ENCODE assay signal across 15 cellular contexts in genomic region chr10:6247041-6247712, GRCh38. TPM values are rescaled to one million over a fixed set of nuclear protein-coding genes. Genes with fewer than 3 reads are reported as not detected.
DNase-seq lines count a peak whose midpoint lies in the region; ATAC-seq, FAIRE-seq and TF ChIP-seq lines count a peak whose summit lies in the region.
"Had no signal": no experiment of that assay in that cellular context is flagged by ENCODE, and none has a peak within 500 bp of the region (broad histone marks: within the 10 kb centered on the region; RNA-seq: fewer than 3 reads in every experiment).

No MANE protein-coding gene starts in this region.

- in situ Hi-C loops in IMR-90 (cut with MboI; ENCODE audit: low sequenced_read_pairs) = loop anchor here (25.0 kb wide), 1 partner anchor 490 kb away; no protein-coding TSS in a partner anchor

- H3K56ac ChIP-seq in IMR-90 (ENCODE audit: extremely low read depth, insufficient read depth, low read length) = no peak overlapping the region

- TF ChIP-seq CTCF in IMR-90 (conservative IDR thresholded peaks at IDR 0.05; ENCODE audit: low read depth, low read length) = no peak
- no peak for TF ChIP-seq CTCF in endothelial cell of umbilical vein (IDR thresholded peaks at IDR 0.05; ENCODE audit: extremely low read depth in 1 of 2, insufficient read depth in 1 of 2, low read depth in 1 of 2, low read length in 2 of 2)
- TF ChIP-seq CTCF in chondrocyte (IDR thresholded peaks at IDR 0.05) = no peak

- H3K4me2 ChIP-seq in IMR-90 (ENCODE audit: low read depth, low read length) = no peak overlapping the region
- no peak overlapping the region for H3K4me2 ChIP-seq in endothelial cell of umbilical vein (ENCODE audit: insufficient read depth, low read length)
- H3K4me2 ChIP-seq: GM23338, neural progenitor cell had no signal

- TF ChIP-seq POLR2A in IMR-90 (IDR thresholded peaks at IDR 0.05; ENCODE audit: low read depth, low read length) = no peak
- TF ChIP-seq POLR2A in endothelial cell of umbilical vein (IDR thresholded peaks at IDR 0.05; ENCODE audit: low read depth, low read length) = no peak

- H3K23ac ChIP-seq in IMR-90 (ENCODE audit: low read depth, low read length) = no peak overlapping the region

- peak overlapping the region; percentile 17 for H2AFZ ChIP-seq in IMR-90 (replicated peaks; ENCODE audit: low read length, poor library complexity)
- H2AFZ ChIP-seq in endothelial cell of umbilical vein (ENCODE audit: low read depth, low read length) = peak overlapping the region; percentile 69
- H2AFZ ChIP-seq: GM23338, neural progenitor cell had no signal

- H2BK15ac ChIP-seq in IMR-90 (ENCODE audit: low read depth, low read length) = no peak overlapping the region

- H2AK5ac ChIP-seq in IMR-90 (ENCODE audit: low read depth, low read length) = no peak overlapping the region

- 0 out of 2 replicates have a peak overlapping the region, but pooled peaks have one; percentile 6 for H4K91ac ChIP-seq in IMR-90 (ENCODE audit: insufficient read depth, low read depth, low read length)

- H3K9me1 ChIP-seq in IMR-90 (ENCODE audit: insufficient read depth, low read length) = peaks cover 3% of the 10 kb centered on the region; the same call in 1 of the 2 replicates
- no peaks in the 10 kb centered on the region for H3K9me1 ChIP-seq in endothelial cell of umbilical vein (replicated peaks; ENCODE audit: control insufficient read depth, extremely low read depth, insufficient read depth, low read length)

- no peak overlapping the region for H3K18ac ChIP-seq in IMR-90 (ENCODE audit: low read depth, low read length)

- no peak overlapping the region for H3K4me3 ChIP-seq in IMR-90 (ENCODE audit: insufficient read depth, low read depth, low read length)
- no peak overlapping the region for H3K4me3 ChIP-seq in endothelial cell of umbilical vein (replicated peaks in 1 of 3; ENCODE audit: insufficient read depth in 1 of 3, low read depth in 1 of 3, low read length in 3 of 3)
- H3K4me3 ChIP-seq: GM23338, neural progenitor cell, SJCRH30 had no signal

- peaks cover 7% of the 10 kb centered on the region for H3K4me1 Mint-ChIP-seq in chondrocyte (ENCODE audit: low read depth)
- H3K4me1 Mint-ChIP-seq: B cell, GM23338 had no signal

- peaks cover 2% of the 10 kb centered on the region for H3K36me3 Mint-ChIP-seq in chondrocyte (ENCODE audit: low read depth)

- dilution Hi-C loops in IMR-90 (cut with HindIII; ENCODE audit: low sequenced_read_pairs, unreplicated experiment) (no loop called here), endothelial cell of umbilical vein (cut with MboI; ENCODE audit: extremely low pct_ligation_motif_present, low sequenced_read_pairs) (no loop called here)

- H2BK20ac ChIP-seq in IMR-90 (ENCODE audit: low read depth, low read length) = no peak overlapping the region

- no peak for TF ChIP-seq RAD21 in IMR-90 (IDR thresholded peaks at IDR 0.05; ENCODE audit: low read length)

- no peak overlapping the region for H2BK120ac ChIP-seq in IMR-90 (ENCODE audit: low read depth, low read length)

- no peak overlapping the region for H2BK5ac ChIP-seq in IMR-90 (ENCODE audit: low read depth, low read length, poor library complexity, severe bottlenecking)

- 86% methylated on average over 1 of the region's 11 CpGs; no CpG with 5 or more reads in 1 of the 2 experiments for WGBS in IMR-90 (ENCODE audit: extremely low coverage in 2 of 2, insufficient read length in 1 of 2), 2 experiments

- peaks cover 0 to 3% of the 10 kb centered on the region in 2 experiments; a peak in 1 of 4 replicates for H3K79me1 ChIP-seq in IMR-90 (ENCODE audit: low read depth in 1 of 2, low read length in 2 of 2)

- H3K27me3 ChIP-seq in IMR-90 (ENCODE audit: control insufficient read depth, insufficient read depth, low read length) = no peaks in the 10 kb centered on the region
- no peaks in the 10 kb centered on the region for H3K27me3 ChIP-seq in endothelial cell of umbilical vein (ENCODE audit: control insufficient read depth in 2 of 2, insufficient read depth in 2 of 2, low read length in 2 of 2)
- H3K27me3 ChIP-seq: neural progenitor cell, SJCRH30 had no signal

- BruUV-seq in IMR-90 (replicated peaks; lab: Mats Ljungman, UMichigan) (no TSS peak), endothelial cell of umbilical vein (replicated peaks; lab: Mats Ljungman, UMichigan) (no TSS peak)

- H3K27me3 Mint-ChIP-seq in chondrocyte (ENCODE audit: low read depth) = no peaks in the 10 kb centered on the region
- H3K27me3 Mint-ChIP-seq: B cell had no signal

- H3K9me3 ChIP-seq in IMR-90 (ENCODE audit: control insufficient read depth, insufficient read depth, low read length) = no peaks in the 10 kb centered on the region
- H3K9me3 ChIP-seq in endothelial cell of umbilical vein (replicated peaks; ENCODE audit: control insufficient read depth, insufficient read depth, low read length) = no peaks in the 10 kb centered on the region
- H3K9me3 ChIP-seq: SJCRH30 had no signal

- no peak overlapping the region for H3K4ac ChIP-seq in IMR-90 (ENCODE audit: low read depth, low read length)

- H3K79me2 ChIP-seq in endothelial cell of umbilical vein (ENCODE audit: control insufficient read depth, insufficient read depth, low read length) = no peaks in the 10 kb centered on the region

- no peak overlapping the region for H4K8ac ChIP-seq in IMR-90 (ENCODE audit: low read depth in 2 of 2, low read length in 2 of 2)

- POLR2A ChIA-PET in IMR-90 (lab: Charles Lee; ENCODE audit: unreplicated experiment) = no interaction called here
- POLR2A ChIA-PET in endothelial cell of umbilical vein (lab: Charles Lee) = no interaction called here

- no peak overlapping the region for H2AK9ac ChIP-seq in IMR-90 (replicated peaks; ENCODE audit: low read depth, low read length, poor library complexity)

- no peak for FAIRE-seq in endothelial cell of umbilical vein (lab: Jason Lieb, UNC)

- H3K36me3 ChIP-seq in IMR-90 (ENCODE audit: control insufficient read depth, insufficient read depth, low read length) = peaks cover 2% of the 10 kb centered on the region; the same call in 1 of the 2 replicates
- no peaks in the 10 kb centered on the region for H3K36me3 ChIP-seq in endothelial cell of umbilical vein (ENCODE audit: control insufficient read depth in 2 of 2, extremely low read depth in 1 of 2, insufficient read depth in 2 of 2, low read length in 2 of 2)
- H3K36me3 ChIP-seq: neural progenitor cell, SJCRH30 had no signal

- H3K27ac Mint-ChIP-seq in chondrocyte (ENCODE audit: unreplicated experiment) = no peak overlapping the region
- H3K27ac Mint-ChIP-seq: B cell, GM23338, neural progenitor cell had no signal

- intact Hi-C loops in IMR-90 (cut with micrococcal nuclease) (loop anchor here (10.0 kb wide), 1 partner anchor 148 kb away; no protein-coding TSS in a partner anchor), endothelial cell of umbilical vein (cut with micrococcal nuclease) (no loop called here)

- DNase-seq in IMR-90 (no peak), endothelial cell of umbilical vein (ENCODE audit: low read depth, low spot score) (peak; percentile 21), left lobe of liver (ENCODE audit: low spot score) (no peak), retina (peak; percentile 12), activated gamma-delta T cell (lab: John Stamatoyannopoulos, UW) (no peak), chondrocyte (ENCODE audit: low spot score) (no peak)
- no peak for DNase-seq in stimulated activated naive CD8-positive, alpha-beta T cell treated with anti-CD3 and anti-CD28 coated beads, Interleukin-15, Interleukin-2, amounts not matched to agents 100 U/mL and 50 U/mL, for 24 hours
- DNase-seq: activated CD8-positive, alpha-beta memory T cell treated with anti-CD3 and anti-CD28 coated beads for 24 hours; activated naive CD4-positive, alpha-beta T cell treated with anti-CD3 and anti-CD28 coated beads, Interleukin-2, amount 50 U/mL, for 16 hours; NCI-H187 treated with DMSO at 0.1 percent for 48 hours; SJCRH30 had no signal

- no peak overlapping the region for H3K27ac ChIP-seq in IMR-90 (ENCODE audit: insufficient read depth, low read length)
- H3K27ac ChIP-seq in endothelial cell of umbilical vein (ENCODE audit: insufficient read depth, low read depth, low read length) = no peak overlapping the region
- H3K27ac ChIP-seq: neural progenitor cell, SJCRH30 had no signal

- H4K20me1 ChIP-seq in IMR-90 (ENCODE audit: insufficient read depth, low read length) = no peaks in the 10 kb centered on the region
- no peaks in the 10 kb centered on the region for H4K20me1 ChIP-seq in endothelial cell of umbilical vein (replicated peaks; ENCODE audit: control insufficient read depth, extremely low read depth, insufficient read depth, low read length)

- H3K9me3 Mint-ChIP-seq in chondrocyte (ENCODE audit: low read depth) = no peaks in the 10 kb centered on the region
- H3K9me3 Mint-ChIP-seq: GM23338, neural progenitor cell had no signal

- CTCF ChIA-PET in IMR-90 (lab: Yijun Ruan, JAX) = no interaction called here
- CTCF ChIA-PET in endothelial cell of umbilical vein (lab: Charles Lee) = interaction anchor here (1.6 kb wide), 1 partner anchor 28 kb away, joined by 4 read pairs; no protein-coding TSS in a partner anchor

- no peak overlapping the region for H3K14ac ChIP-seq in IMR-90 (replicated peaks; ENCODE audit: low read depth, low read length)

- no peak overlapping the region for H4K5ac ChIP-seq in IMR-90 (ENCODE audit: low read depth, low read length)

- H3K9ac ChIP-seq in IMR-90 (ENCODE audit: low read depth, low read length) (no peak overlapping the region), endothelial cell of umbilical vein (replicated peaks; ENCODE audit: extremely low read depth, insufficient read depth, low read length) (no peak overlapping the region)
- H3K9ac ChIP-seq: neural progenitor cell had no signal

- H3K4me3 Mint-ChIP-seq in chondrocyte (ENCODE audit: unreplicated experiment) = no peak overlapping the region
- H3K4me3 Mint-ChIP-seq: B cell, GM23338, neural progenitor cell had no signal

- ATAC-seq in IMR-90 (ENCODE audit: low read depth) = no peak
- peak; percentile 34 for ATAC-seq in left lobe of liver
- ATAC-seq in HG03520 (IDR thresholded peaks at IDR 0.05; ENCODE audit: unreplicated experiment) = no peak
- no peak for ATAC-seq in stimulated activated naive CD8-positive, alpha-beta T cell treated with anti-CD3 and anti-CD28 coated beads, Interleukin-15, Interleukin-2, amounts not matched to agents 100 U/mL and 50 U/mL, for 24 hours
- ATAC-seq: GM23338 had no signal

- H3K4me1 ChIP-seq in IMR-90 (ENCODE audit: control insufficient read depth, insufficient read depth, low read length) (peaks cover 9% of the 10 kb centered on the region), endothelial cell of umbilical vein (ENCODE audit: control insufficient read depth, extremely low read depth, insufficient read depth, low read length) (no peaks in the 10 kb centered on the region)
- H3K4me1 ChIP-seq: neural progenitor cell, SJCRH30 had no signal

RNA-seq across cellular contexts. Expression of gene PFKFB3, which starts 44.4 kb away (rescaled TPM):
- total RNA-seq in IMR-90 (2012; rRNA removed) = 26.9 and 34.1 TPM in 2 replicates
- 45.5 and 51.3 TPM in 2 replicates for polyA plus RNA-seq in IMR-90 (2012; rRNA removed)
- polyA plus RNA-seq in IMR-90 (2012; cell fraction: cytosol; rRNA removed) = 35.6 and 39.8 TPM in 2 replicates
- 86.2 and 130 TPM in 2 replicates for polyA plus RNA-seq in IMR-90 (2012; cell fraction: nucleus; rRNA removed; ENCODE audit: low replicate concordance)
- 33.7 and 35.6 TPM in 2 replicates for total RNA-seq in endothelial cell of umbilical vein
- 15.8 and 17.2 TPM in 2 replicates for polyA plus RNA-seq in endothelial cell of umbilical vein
- 18.2 and 20.0 TPM in 2 replicates for polyA plus RNA-seq in endothelial cell of umbilical vein (2011; cell fraction: cytosol; rRNA removed)
- 42.0 and 46.8 TPM in 2 replicates for polyA plus RNA-seq in endothelial cell of umbilical vein (2011; cell fraction: nucleus; rRNA removed)
- 44.1 and 44.3 TPM in 2 replicates for polyA plus RNA-seq in endothelial cell of umbilical vein (2012)
- polyA minus RNA-seq in endothelial cell of umbilical vein = 17.7 and 20.3 TPM in 2 replicates
- polyA minus RNA-seq in endothelial cell of umbilical vein (2011; cell fraction: cytosol; rRNA and poly(A)+ RNA removed) = 5.9 TPM
- polyA minus RNA-seq in endothelial cell of umbilical vein (2011; cell fraction: nucleus; rRNA and poly(A)+ RNA removed) = 14.9 and 17.9 TPM in 2 replicates
- total RNA-seq in left lobe of liver = 39.2 TPM
- total RNA-seq in chondrocyte = 40.3 to 46.5 TPM (median 41.6 TPM) in 3 replicates

Comparison
In these comparisons a context has a peak if more than half of its experiments do, and no peak if none do; other contexts are left out.
1. DNase-seq: peak in endothelial cell of umbilical vein (single experiment) and retina (single experiment); none in IMR-90 (single experiment), left lobe of liver (single experiment), activated gamma-delta T cell (single experiment), chondrocyte (single experiment) and stimulated activated naive CD8-positive, alpha-beta T cell treated with anti-CD3 and anti-CD28 coated beads, Interleukin-15, Interleukin-2, amounts not matched to agents 100 U/mL and 50 U/mL, for 24 hours (single experiment).